Comparison of ENCODE assay signal across 7 cellular contexts in genomic region chr5:2800035-2800434, GRCh38. TPM values are rescaled to one million over a fixed set of nuclear protein-coding genes. Genes with fewer than 3 reads are reported as not detected.
"Had no signal": no experiment of that assay in that cellular context is flagged by ENCODE, and none has a peak within 500 bp of the region (broad histone marks: within the 10 kb centered on the region; RNA-seq: fewer than 3 reads in every experiment).

No MANE protein-coding gene starts in this region.

- DNase-seq: GM23248, GOT3, H7, HFFc6 had no signal

- H3K27me3 Mint-ChIP-seq: IgD-negative memory B cell had no signal

- H3K27ac Mint-ChIP-seq: HFFc6, IgD-negative memory B cell had no signal

- H3K4me3 Mint-ChIP-seq: HFFc6, IgD-negative memory B cell had no signal

- H3K4me1 Mint-ChIP-seq: IgD-negative memory B cell had no signal

RNA-seq across cellular contexts. Expression of gene IRX2, which starts 48.6 kb away (rescaled TPM):
- total RNA-seq: H4, HepG2 had no signal
